Comparison of ENCODE assay signal across 7 cellular contexts in the genomic region with DNA sequence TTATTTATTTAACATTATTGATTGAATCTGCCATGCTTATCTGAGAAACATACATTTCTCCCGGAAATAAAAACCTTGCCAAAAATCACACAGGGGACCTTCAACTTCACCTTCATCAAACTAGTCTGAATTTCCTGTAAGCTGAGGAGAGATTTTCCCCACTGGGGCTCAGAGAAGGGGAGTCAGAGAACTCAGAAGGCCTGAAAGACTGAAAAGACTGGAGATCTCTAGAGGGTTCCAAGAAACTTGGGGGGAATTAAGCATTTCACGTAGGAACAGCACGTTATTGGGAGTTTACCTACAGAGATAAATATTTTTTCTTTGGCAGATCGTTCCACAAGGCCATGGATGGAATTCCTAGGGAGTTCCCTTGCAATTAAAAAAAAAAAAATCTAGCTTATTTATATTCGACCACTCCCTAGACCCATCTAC. TPM values are rescaled to one million over a fixed set of nuclear protein-coding genes. Genes with fewer than 3 reads are reported as not detected.
A peak's percentile ranks its signal among the peaks of the same experiment; 100 is the strongest.
DNase-seq lines count a peak whose midpoint lies in the region; ATAC-seq and TF ChIP-seq lines count a peak whose summit lies in the region.

No MANE protein-coding gene starts in this region.

- no peaks in the 10 kb centered on the region for H3K79me1 ChIP-seq in H9 (ENCODE audit: insufficient read depth, low read depth, low read length, poor library complexity, severe bottlenecking)

- H3K23ac ChIP-seq in H9 (ENCODE audit: insufficient read length, low read depth, low read length) = no peak overlapping the region

- H3K36me3 Mint-ChIP-seq in H9 (ENCODE audit: insufficient read depth in 1 of 3, low read depth in 3 of 3) (peaks cover 22 to 27% (median 26%) of the 10 kb centered on the region in 3 experiments; a peak in 6 of 7 replicates), glutamatergic neuron (ENCODE audit: unreplicated experiment) (peaks cover 4% of the 10 kb centered on the region)
- peaks cover 27% of the 10 kb centered on the region for H3K36me3 Mint-ChIP-seq in T-helper 2 cell treated with Interferon-gamma antibody and Interleukin-4, amounts not matched to agents 5 μg/mL and 100 μg/mL, for 36 hours (ENCODE audit: low read depth)

- H3K18ac ChIP-seq in H9 (ENCODE audit: insufficient read length, low read depth, low read length) = no peak overlapping the region

- no peak overlapping the region for H2BK15ac ChIP-seq in H9 (ENCODE audit: low read depth, low read length)

- ATAC-seq in left lobe of liver = no peak

- no peak overlapping the region for H2BK12ac ChIP-seq in H9 (ENCODE audit: insufficient read length, low read depth, low read length)

- peaks cover 15 to 16% (median 15%) of the 10 kb centered on the region in 3 donors for H3K36me3 ChIP-seq in skeletal muscle tissue (ENCODE audit: control insufficient read depth in 3 of 3, insufficient read depth in 3 of 3, low read length in 3 of 3)

- H3K27ac Mint-ChIP-seq in H9 (peak overlapping the region; percentile 90 to 98 (median 94); a peak in 6 of 7 replicates), glutamatergic neuron (ENCODE audit: unreplicated experiment) (peak overlapping the region; percentile 93)
- peak overlapping the region; percentile 98 for H3K27ac Mint-ChIP-seq in T-helper 2 cell treated with Interferon-gamma antibody and Interleukin-4, amounts not matched to agents 5 μg/mL and 100 μg/mL, for 36 hours

- H3K56ac ChIP-seq in H9 (ENCODE audit: insufficient read length, low read depth, low read length) = no peak overlapping the region

- H2BK120ac ChIP-seq in H9 (ENCODE audit: low read depth, low read length, poor library complexity, severe bottlenecking) = no peak overlapping the region

- H3K4me3 ChIP-seq in skeletal muscle tissue (ENCODE audit: low read length in 3 of 3) = peak overlapping the region; percentile 63 to 90 (median 79)

- H3K27ac ChIP-seq in H9 (ENCODE audit: insufficient read length, low read depth, low read length) = no peak overlapping the region
- peak overlapping the region; percentile 92 for H3K27ac ChIP-seq in skeletal muscle tissue (ENCODE audit: low read depth, low read length)

- no peak overlapping the region for H3K4ac ChIP-seq in H9 (ENCODE audit: low read depth, low read length)

- H3K9ac ChIP-seq in H9 (ENCODE audit: extremely low read depth, insufficient read length, low read length) (peak overlapping the region; percentile 67), skeletal muscle tissue (ENCODE audit: low read depth in 1 of 3, low read length in 3 of 3) (peak overlapping the region; percentile 63 to 100 (median 66))

- H3K4me1 ChIP-seq in H9 (ENCODE audit: insufficient read depth, low read length) (no peaks in the 10 kb centered on the region), skeletal muscle tissue (ENCODE audit: control insufficient read depth in 3 of 3, insufficient read depth in 3 of 3, low read length in 3 of 3) (peaks cover 3 to 15% (median 11%) of the 10 kb centered on the region in 3 donors)

- H3K27me3 Mint-ChIP-seq in H9 (ENCODE audit: low read depth) = no peaks in the 10 kb centered on the region
- peaks cover 2% of the 10 kb centered on the region for H3K27me3 Mint-ChIP-seq in T-helper 2 cell treated with Interferon-gamma antibody and Interleukin-4, amounts not matched to agents 5 μg/mL and 100 μg/mL, for 36 hours (ENCODE audit: low read depth)
- H3K27me3 Mint-ChIP-seq in glutamatergic neuron (ENCODE audit: unreplicated experiment) = no peaks in the 10 kb centered on the region

- peaks cover 13% of the 10 kb centered on the region for H3K79me2 ChIP-seq in H9 (ENCODE audit: insufficient read depth, low read length)

- H3K4me3 Mint-ChIP-seq in H9 (peak overlapping the region; percentile 99 to 100), glutamatergic neuron (ENCODE audit: unreplicated experiment) (peak overlapping the region; percentile 97)
- peak overlapping the region; percentile 99 for H3K4me3 Mint-ChIP-seq in T-helper 2 cell treated with Interferon-gamma antibody and Interleukin-4, amounts not matched to agents 5 μg/mL and 100 μg/mL, for 36 hours

- H2BK5ac ChIP-seq in H9 (ENCODE audit: insufficient read length, low read length) = no peak overlapping the region

- H3K27me3 ChIP-seq in H9 (ENCODE audit: insufficient read depth, low read length) = no peaks in the 10 kb centered on the region
- H3K27me3 ChIP-seq in skeletal muscle tissue (ENCODE audit: control insufficient read depth in 3 of 3, insufficient read depth in 3 of 3, low read length in 3 of 3) = no peaks in the 10 kb centered on the region

- H2AK5ac ChIP-seq in H9 (ENCODE audit: insufficient read length, low read length) = no peak overlapping the region

- H3K23me2 ChIP-seq in H9 (ENCODE audit: insufficient read length, low read depth, low read length, poor library complexity, severe bottlenecking) = peaks cover 12% of the 10 kb centered on the region

- no peak for DNase-seq in H9
- DNase-seq in T-helper 2 cell treated with Interferon-gamma antibody and Interleukin-4, amounts not matched to agents 5 μg/mL and 100 μg/mL, for 36 hours (ENCODE audit: low spot score) = no peak
- DNase-seq in glutamatergic neuron = no peak
- no peak for DNase-seq in SIG-M5 treated with dmso at 0.1 percent for 504 hours (lab: John Stamatoyannopoulos, UW; ENCODE audit: unreplicated experiment)
- no peak for DNase-seq in left lobe of liver (ENCODE audit: low spot score)
- no peak for DNase-seq in COLO668 (lab: John Stamatoyannopoulos, UW; ENCODE audit: unreplicated experiment)

- no peak overlapping the region for H4K8ac ChIP-seq in H9 (replicated peaks; ENCODE audit: insufficient read length, low read depth, low read length)

- H4K20me1 ChIP-seq in H9 (ENCODE audit: control insufficient read depth, insufficient read depth, insufficient read length) = no peaks in the 10 kb centered on the region

- no peak overlapping the region for H2BK20ac ChIP-seq in H9 (ENCODE audit: low read depth, low read length, poor library complexity, severe bottlenecking)

- no peaks in the 10 kb centered on the region for H3K9me3 ChIP-seq in H9 (ENCODE audit: control insufficient read depth, low read depth, low read length)
- H3K9me3 ChIP-seq in skeletal muscle tissue (ENCODE audit: control insufficient read depth in 3 of 3, low read length in 3 of 3) = no peaks in the 10 kb centered on the region

- no peak overlapping the region for H4K91ac ChIP-seq in H9 (ENCODE audit: insufficient read length, low read depth, low read length)

- no peak overlapping the region for H3T11ph ChIP-seq in H9 (ENCODE audit: low read length)

- peaks cover 6% of the 10 kb centered on the region in 2 experiments; a peak in 4 of 5 replicates for H3K9me3 Mint-ChIP-seq in H9
- H3K9me3 Mint-ChIP-seq in T-helper 2 cell treated with Interferon-gamma antibody and Interleukin-4, amounts not matched to agents 5 μg/mL and 100 μg/mL, for 36 hours = no peaks in the 10 kb centered on the region
- H3K9me3 Mint-ChIP-seq in glutamatergic neuron (ENCODE audit: unreplicated experiment) = no peaks in the 10 kb centered on the region

- no peak for TF ChIP-seq CTCF in H9 (conservative IDR thresholded peaks at IDR 0.05)
- no peak for TF ChIP-seq CTCF in glutamatergic neuron (IDR thresholded peaks at IDR 0.05; ENCODE audit: partially characterized antibody, unreplicated experiment)

- peak overlapping the region; percentile 63 for H3K4me2 ChIP-seq in H9 (ENCODE audit: insufficient read depth, insufficient read length, low read length)

- no peak overlapping the region for H4K5ac ChIP-seq in H9 (ENCODE audit: insufficient read length, low read depth, low read length)

- no peak overlapping the region for H2AFZ ChIP-seq in H9 (ENCODE audit: low read length)

- H3K4me1 Mint-ChIP-seq in H9 (peaks cover 6 to 22% of the 10 kb centered on the region in 2 experiments), glutamatergic neuron (ENCODE audit: low read depth, unreplicated experiment) (no peaks in the 10 kb centered on the region)
- peaks cover 11% of the 10 kb centered on the region for H3K4me1 Mint-ChIP-seq in T-helper 2 cell treated with Interferon-gamma antibody and Interleukin-4, amounts not matched to agents 5 μg/mL and 100 μg/mL, for 36 hours (ENCODE audit: low read depth)

- H3K14ac ChIP-seq in H9 (ENCODE audit: insufficient read depth, low read length) = no peak overlapping the region

- WGBS in H9 (ENCODE audit: extremely low coverage, insufficient read length, low lambda C conversion rate) = no CpG with 5 or more reads among the region's 5 CpGs

RNA-seq across cellular contexts. Expression of gene NOL11, which starts 0.5 kb away (rescaled TPM):
- total RNA-seq in H9 (2021) (114 and 116 TPM in 2 replicates), glutamatergic neuron (ENCODE audit: unreplicated experiment) (40.6 TPM), skeletal muscle tissue (57.9 TPM), left lobe of liver (11.5 TPM)
